ENCODE assay signal across 38 cellular contexts in the genomic region with DNA sequence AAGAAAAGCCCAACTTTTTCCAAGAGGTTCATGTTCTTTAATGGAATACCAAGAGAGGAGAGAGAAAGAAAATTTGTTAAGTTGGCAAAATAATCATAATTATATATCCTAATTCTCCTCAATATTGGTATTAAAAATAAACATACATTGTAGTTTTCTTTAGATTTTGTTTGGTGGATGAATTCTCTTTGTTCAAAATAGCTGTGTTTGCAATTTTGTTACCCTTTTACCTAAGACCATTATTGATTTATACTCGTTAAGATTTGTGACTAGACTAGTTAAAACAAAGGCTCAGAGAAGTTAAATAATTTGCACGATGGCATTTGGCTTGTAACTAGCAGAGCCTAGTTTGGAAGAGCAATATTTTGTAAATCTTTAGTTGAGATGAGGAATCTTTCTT. TPM values are rescaled to one million over a fixed set of nuclear protein-coding genes. Genes with fewer than 3 reads are reported as not detected.
"Had no signal": no experiment of that assay in that cellular context is flagged by ENCODE, and none has a peak within 500 bp of the region (broad histone marks: within the 10 kb centered on the region; RNA-seq: fewer than 3 reads in every experiment).

No MANE protein-coding gene starts in this region.

- H3K4me3 ChIP-seq: adrenal gland, body of pancreas, breast epithelium had no signal

- DNase-seq: activated B cell treated with CpG ODN at 0.5 μM for 24 hours; activated CD4-positive, alpha-beta memory T cell treated with anti-CD3 and anti-CD28 coated beads for 36 hours; activated CD4-positive, alpha-beta T cell treated with anti-CD3 and anti-CD28 coated beads for 4 hours; activated CD4-positive, alpha-beta T cell treated with anti-CD3 and anti-CD28 coated beads, Interleukin-2, amount 10 ng/mL, durations not matched to agents 24 days and 14 days; activated CD4-positive, alpha-beta T cell treated with anti-CD3 and anti-CD28 coated beads, Interleukin-2, amount 50 U/mL, for 1 hour; activated CD4-positive, alpha-beta T cell treated with anti-CD3 and anti-CD28 coated beads, Interleukin-2, amount 50 U/mL, for 4 hours; activated CD4-positive, CD25-positive, alpha-beta regulatory T cell treated with anti-CD3 and anti-CD28 coated beads, Interleukin-2, amount 50 U/mL, for 72 hours; activated CD8-positive, alpha-beta memory T cell treated with anti-CD3 and anti-CD28 coated beads, Interleukin-2, amount 50 U/mL, for 4 hours; activated CD8-positive, alpha-beta T cell treated with anti-CD3 and anti-CD28 coated beads for 36 hours; activated effector memory CD4-positive, alpha-beta T cell treated with anti-CD3 and anti-CD28 coated beads, Interleukin-2, amount 50 U/mL, for 16 hours; activated gamma-delta T cell treated with Interleukin-2 at 50 U/mL for 16 hours; activated naive CD4-positive, alpha-beta T cell; activated naive CD4-positive, alpha-beta T cell treated with anti-CD3 and anti-CD28 coated beads for 36 hours; activated naive CD4-positive, alpha-beta T cell treated with anti-CD3 and anti-CD28 coated beads, Interleukin-2, amount 50 U/mL, for 16 hours; activated naive CD8-positive, alpha-beta T cell treated with anti-CD3 and anti-CD28 coated beads for 36 hours; activated T-cell treated with anti-CD3 and anti-CD28 coated beads for 4 hours; activated T-cell treated with anti-CD3 and anti-CD28 coated beads, Interleukin-2, amount 50 U/mL, for 1 hour; activated T-cell treated with anti-CD3 and anti-CD28 coated beads, Interleukin-2, amount 50 U/mL, for 4 hours; activated T-cell treated with anti-CD3 and anti-CD28 coated beads, Interleukin-2, amount 50 U/mL, for 72 hours; adrenal gland; amniotic stem cell; aorta; body of pancreas; brain microvascular endothelial cell; central memory CD4-positive, alpha-beta T cell; T-helper 2 cell; T-helper 9 cell had no signal

- H3K27me3 ChIP-seq: adrenal gland, body of pancreas, brain microvascular endothelial cell, breast epithelium had no signal

- ATAC-seq: activated CD8-positive, alpha-beta T cell treated with anti-CD3 and anti-CD28 coated beads for 36 hours; activated naive CD4-positive, alpha-beta T cell treated with anti-CD3 and anti-CD28 coated beads, Interleukin-2, amount 50 U/mL, for 72 hours; activated T-cell treated with anti-CD3 and anti-CD28 coated beads, Interleukin-2, amount 50 U/mL, for 4 hours; activated T-cell treated with anti-CD3 and anti-CD28 coated beads, Interleukin-2, amount 50 U/mL, for 72 hours; activated T-helper 17 cell treated with anti-CD3 and anti-CD28 coated beads, Interleukin-2, amount 50 U/mL, for 72 hours; body of pancreas had no signal

- H3K4me1 ChIP-seq: adrenal gland, body of pancreas, breast epithelium had no signal

- FAIRE-seq: astrocyte, colon, TTC549 had no signal

- H3K27ac ChIP-seq: adrenal gland, body of pancreas, brain microvascular endothelial cell, breast epithelium, VCaP had no signal

- H3K9me3 ChIP-seq: adrenal gland, body of pancreas, breast epithelium had no signal

- H3K36me3 ChIP-seq: adrenal gland, brain microvascular endothelial cell, breast epithelium had no signal

RNA-seq across cellular contexts. Expression of gene LRRC19, which starts 9.7 kb away (rescaled TPM):
- total RNA-seq: activated B cell treated with CpG ODN at 0.5 μM for 24 hours; activated CD4-positive, alpha-beta memory T cell treated with anti-CD3 and anti-CD28 coated beads for 36 hours; activated CD4-positive, alpha-beta T cell treated with anti-CD3 and anti-CD28 coated beads, Interleukin-2, amount 10 ng/mL, durations not matched to agents 24 days and 14 days; activated CD8-positive, alpha-beta memory T cell treated with anti-CD3 and anti-CD28 coated beads for 36 hours; activated CD8-positive, alpha-beta T cell treated with anti-CD3 and anti-CD28 coated beads for 36 hours; activated naive CD4-positive, alpha-beta T cell treated with anti-CD3 and anti-CD28 coated beads for 36 hours; activated naive CD4-positive, alpha-beta T cell treated with anti-CD3 and anti-CD28 coated beads, Interleukin-2, amount 50 U/mL, for 72 hours; activated naive CD8-positive, alpha-beta T cell treated with anti-CD3 and anti-CD28 coated beads for 36 hours; activated T-cell treated with anti-CD3 and anti-CD28 coated beads, Interleukin-2, amount 50 U/mL, for 4 hours; activated T-cell treated with anti-CD3 and anti-CD28 coated beads, Interleukin-2, amount 50 U/mL, for 72 hours; activated T-helper 1 cell treated with anti-CD3 and anti-CD28 coated beads, Interleukin-12 subunit alpha, Interleukin-12 subunit beta, Interleukin-2, Interleukin-4 antibody, amounts not matched to agents 30 ng/mL and 10 ng/mL and 1 ng/mL, durations not matched to agents 14 hours and 24 hours and 36 hours; activated T-helper 17 cell treated with anti-CD3 and anti-CD28 coated beads, Interleukin-2, amount 50 U/mL, for 72 hours; adrenal gland; aorta; astrocyte; cardiac septum; cerebellum had no signal
- polyA plus RNA-seq: adrenal gland had no signal
